ENCODE assay signal across 8 cellular contexts in genomic region chr11:1202776-1203504, GRCh38. TPM values are rescaled to one million over a fixed set of nuclear protein-coding genes. Genes with fewer than 3 reads are reported as not detected.
A peak's percentile ranks its signal among the peaks of the same experiment; 100 is the strongest.
DNase-seq lines count a peak whose midpoint lies in the region; ATAC-seq, FAIRE-seq and TF ChIP-seq lines count a peak whose summit lies in the region.

No MANE protein-coding gene starts in this region.

- FAIRE-seq in GM12892 (lab: Jason Lieb, UNC), result peak; percentile 81

- DNase-seq in 8988T (peak; percentile 99), GM12892 (ENCODE audit: insufficient read length) (peak; percentile 98), NCI-H526 treated with DMSO at 0.1 percent for 48 hours (lab: John Stamatoyannopoulos, UW) (peak; percentile 35), epithelial cell of proximal tubule (ENCODE audit: low read depth) (no peak), mucosa of gallbladder (ENCODE audit: low spot score) (peak; percentile 60)
- peak; percentile 70 for DNase-seq in activated CD8-positive, alpha-beta memory T cell treated with anti-CD3 and anti-CD28 coated beads, Interleukin-2, amount 50 U/mL, for 4 hours
- DNase-seq in stimulated activated CD8-positive, alpha-beta memory T cell treated with anti-CD3 and anti-CD28 coated beads, Interleukin-7, amount 100 ng/mL, for 48 hours (ENCODE audit: extremely low read depth in 1 of 2, low read depth in 1 of 2), result peak; percentile 15 to 26

- H3K4me3 ChIP-seq in epithelial cell of proximal tubule (ENCODE audit: low read depth, low read length), result no peak overlapping the region

- TF ChIP-seq POLR2A in GM12892 (IDR thresholded peaks at IDR 0.05; ENCODE audit: low read depth, low read length), result no peak

- TF ChIP-seq CTCF in epithelial cell of proximal tubule (conservative IDR thresholded peaks at IDR 0.05; ENCODE audit: low read depth, low read length), result peak; percentile 84

- no peak for ATAC-seq in GM19324 (IDR thresholded peaks at IDR 0.05; ENCODE audit: low FRiP score, unreplicated experiment)

RNA-seq across cellular contexts. Expression of gene MUC5B, which starts 19.9 kb away (rescaled TPM):
- polyA plus RNA-seq in GM12892 (2012; ENCODE audit: missing spikeins), result 0.02 TPM
- total RNA-seq in epithelial cell of proximal tubule, result not detected in 2 replicates
- total RNA-seq in mucosa of gallbladder, result 8,095 TPM

RNA-seq across cellular contexts. Expression of gene MUC5AC, which starts 45.2 kb away (rescaled TPM):
- not detected for polyA plus RNA-seq in GM12892 (2012; ENCODE audit: missing spikeins)
- total RNA-seq in epithelial cell of proximal tubule (not detected in 2 replicates), mucosa of gallbladder (18.6 TPM)

Comparison
In these comparisons a context has a peak if more than half of its experiments do, and no peak if none do; other contexts are left out.
1. RNA of gene MUC5B, which starts 19.9 kb away (total RNA-seq): 8,095 TPM in mucosa of gallbladder (single experiment); not detected in epithelial cell of proximal tubule; every median in the first group is over 1,000 times any median in the second.
2. RNA of gene MUC5AC, which starts 45.2 kb away (total RNA-seq): 18.6 TPM in mucosa of gallbladder (single experiment); not detected in epithelial cell of proximal tubule; every median in the first group is over 10 times any median in the second.